Comparison of ENCODE assay signal across 27 cellular contexts in the genomic region with DNA sequence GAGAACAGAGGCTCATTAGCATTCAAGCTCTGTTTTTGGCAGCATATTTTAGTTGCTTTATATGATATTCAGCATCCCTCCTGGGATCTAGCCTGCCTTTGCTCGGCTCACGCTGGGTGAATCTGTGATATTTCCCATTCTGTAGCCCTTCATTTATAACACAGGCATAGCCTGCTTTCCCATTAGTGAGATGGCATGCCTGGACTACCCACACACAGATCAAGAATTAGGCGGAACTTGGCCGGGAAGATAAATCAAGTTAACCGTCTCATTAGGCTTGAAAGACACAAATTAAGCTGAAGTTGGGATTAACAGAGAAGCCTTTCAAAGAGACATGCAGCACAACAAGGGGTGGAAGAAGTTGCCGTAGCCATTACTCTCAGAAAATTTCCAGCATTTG. TPM values are rescaled to one million over a fixed set of nuclear protein-coding genes. Genes with fewer than 3 reads are reported as not detected.
"Had no signal": no experiment of that assay in that cellular context is flagged by ENCODE, and none has a peak within 500 bp of the region (broad histone marks: within the 10 kb centered on the region; RNA-seq: fewer than 3 reads in every experiment).

No MANE protein-coding gene starts in this region.

- H3K4me3 ChIP-seq: ascending aorta, cardiac muscle cell had no signal

- H3K27me3 ChIP-seq: ascending aorta, brain microvascular endothelial cell, cardiac muscle cell had no signal

- H3K27ac ChIP-seq: ascending aorta, brain microvascular endothelial cell, cardiac muscle cell had no signal

- H3K9me3 ChIP-seq: ascending aorta had no signal

- DNase-seq: activated CD4-positive, alpha-beta memory T cell treated with anti-CD3 and anti-CD28 coated beads for 36 hours; activated CD4-positive, alpha-beta T cell treated with anti-CD3 and anti-CD28 coated beads, Interleukin-2, amount 10 ng/mL, durations not matched to agents 7 days and 5 days; activated CD4-positive, CD25-positive, alpha-beta regulatory T cell; activated CD8-positive, alpha-beta memory T cell treated with anti-CD3 and anti-CD28 coated beads for 24 hours; activated effector memory CD4-positive, alpha-beta T cell treated with anti-CD3 and anti-CD28 coated beads, Interleukin-2, amount 50 U/mL, for 16 hours; activated naive CD4-positive, alpha-beta T cell treated with Interleukin-2 at 50 U/mL for 16 hours; activated naive CD8-positive, alpha-beta T cell treated with anti-CD3 and anti-CD28 coated beads, Interleukin-2, amount 50 U/mL, for 24 hours; activated T-cell treated with anti-CD3 and anti-CD28 coated beads, Interleukin-2, amount 50 U/mL, for 4 hours; amniotic stem cell; brain microvascular endothelial cell; cerebellar nuclear complex; Kasumi-1; KBM-7; NCI-H1092; NCI-H1417; NCI-H1930; NCI-H2107; NCI-H345; NCI-H510A; NCI-H526 treated with DMSO at 0.1 percent for 48 hours; PC-3; SHP77 treated with DMSO at 0.1 percent for 48 hours; T-helper 17 cell; T1000 had no signal

- H3K36me3 ChIP-seq: ascending aorta, brain microvascular endothelial cell, cardiac muscle cell had no signal

- H3K4me1 ChIP-seq: ascending aorta had no signal

RNA-seq across cellular contexts. Expression of gene CLEC19A, which starts 20.0 kb away (rescaled TPM):
- total RNA-seq: activated CD4-positive, alpha-beta memory T cell treated with anti-CD3 and anti-CD28 coated beads for 36 hours; activated CD4-positive, alpha-beta T cell treated with anti-CD3 and anti-CD28 coated beads, Interleukin-2, amount 10 ng/mL, durations not matched to agents 7 days and 5 days; activated naive CD4-positive, alpha-beta T cell treated with anti-CD3 and anti-CD28 coated beads, Interleukin-2, amount 50 U/mL, for 72 hours; activated T-cell treated with anti-CD3 and anti-CD28 coated beads, Interleukin-2, amount 50 U/mL, for 4 hours; ascending aorta; cardiac muscle cell; PC-3; T-helper 17 cell had no signal
